ENCODE assay signal across 24 cellular contexts in the genomic region with DNA sequence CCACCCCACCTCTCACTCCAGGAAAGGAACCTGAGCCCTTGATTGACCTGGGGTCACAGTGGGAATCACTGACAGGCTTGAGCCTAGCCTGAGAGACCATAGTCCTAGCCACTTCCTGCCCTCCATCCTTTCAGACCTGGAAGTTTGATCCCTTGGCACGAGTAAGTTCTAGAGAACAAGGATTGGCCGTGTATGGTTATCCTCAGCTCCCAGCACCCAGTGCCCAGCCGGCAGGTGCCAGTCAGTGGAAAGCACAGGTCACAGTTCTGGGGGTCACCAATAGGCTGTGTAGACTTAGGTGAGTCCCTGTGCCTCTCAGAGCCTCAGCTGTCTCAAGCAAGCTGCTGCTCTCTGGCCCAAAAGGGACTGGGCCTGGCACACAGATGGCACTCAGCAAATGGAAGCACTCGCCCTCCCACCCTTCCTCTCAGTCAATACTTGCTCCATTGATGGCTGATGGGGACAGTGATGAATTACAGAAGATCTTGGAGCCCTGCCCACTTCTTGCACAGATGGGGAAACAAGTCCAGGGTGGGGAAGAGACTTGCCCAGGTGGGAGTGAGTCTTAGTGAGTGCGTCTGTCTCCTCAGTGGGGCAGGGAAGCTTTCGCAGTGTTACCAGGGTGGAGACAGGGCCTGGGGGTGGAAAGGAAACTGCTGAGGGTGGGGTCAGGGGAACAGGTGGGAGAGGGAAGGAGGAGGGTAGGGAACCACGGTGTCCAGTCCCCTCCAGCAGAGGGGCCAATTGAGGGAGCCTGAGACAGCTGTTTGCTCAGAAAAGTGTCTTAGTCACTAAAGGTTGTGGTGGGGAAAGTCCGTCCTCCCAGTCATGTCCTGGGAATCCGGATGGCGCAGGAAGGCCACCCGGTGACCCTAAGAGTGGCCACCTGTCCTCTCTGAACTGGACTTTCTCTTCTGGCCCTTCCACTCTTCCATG. TPM values are rescaled to one million over a fixed set of nuclear protein-coding genes. Genes with fewer than 3 reads are reported as not detected.
DNase-seq lines count a peak whose midpoint lies in the region; ATAC-seq, FAIRE-seq and TF ChIP-seq lines count a peak whose summit lies in the region.
"Had no signal": no experiment of that assay in that cellular context is flagged by ENCODE, and none has a peak within 500 bp of the region (broad histone marks: within the 10 kb centered on the region; RNA-seq: fewer than 3 reads in every experiment).

No MANE protein-coding gene starts in this region.

- no peak overlapping the region for H2BK20ac ChIP-seq in H1 (ENCODE audit: low read length)

- H3K23ac ChIP-seq in H1 (ENCODE audit: insufficient read length): no peak overlapping the region

- no peak for FAIRE-seq in H1 (lab: Jason Lieb, UNC)

- peak overlapping the region; percentile 23 for H3K4me3 Mint-ChIP-seq in progenitor cell of endocrine pancreas (ENCODE audit: low read depth)
- H3K4me3 Mint-ChIP-seq: effector memory CD8-positive, alpha-beta T cell had no signal

- H3K14ac ChIP-seq in H1 (ENCODE audit: insufficient read length): no peak overlapping the region

- H2AK5ac ChIP-seq in H1 (ENCODE audit: low read depth, low read length): 0 out of 2 replicates have a peak overlapping the region, but pooled peaks have one; percentile 1

- H3K9me2 ChIP-seq in Karpas-422 (replicated peaks; ENCODE audit: insufficient read depth, low read length): no peaks in the 10 kb centered on the region

- peaks cover 6% of the 10 kb centered on the region for H3K79me2 ChIP-seq in Karpas-422 (ENCODE audit: low read length)
- H3K79me2 ChIP-seq in H1 (ENCODE audit: control insufficient read depth in 1 of 2, insufficient read depth in 2 of 2, low read length in 2 of 2): no peaks in the 10 kb centered on the region

- H3K27ac ChIP-seq in Karpas-422 (ENCODE audit: low read length): peak overlapping the region; percentile 76; the same call in 1 of the 2 replicates
- no peak overlapping the region for H3K27ac ChIP-seq in H1 (ENCODE audit: low read depth, low read length)
- H3K27ac ChIP-seq: brain microvascular endothelial cell, colonic mucosa, Peyer's patch, right atrium auricular region, VCaP had no signal

- H3K36me3 Mint-ChIP-seq in progenitor cell of endocrine pancreas (ENCODE audit: insufficient read depth): peaks cover 21% of the 10 kb centered on the region

- H3K4me3 ChIP-seq in Karpas-422 (ENCODE audit: low read length) (no peak overlapping the region), H1 (ENCODE audit: extremely low read depth in 1 of 4, insufficient read depth in 2 of 4, low read depth in 3 of 4, low read length in 4 of 4) (no peak overlapping the region)
- H3K4me3 ChIP-seq: colonic mucosa, MG63, Peyer's patch, right atrium auricular region had no signal

- H3K36me3 ChIP-seq in Karpas-422 (ENCODE audit: insufficient read depth, low read length) (peaks cover 15% of the 10 kb centered on the region), H1 (ENCODE audit: control insufficient read depth in 2 of 4, insufficient read depth in 4 of 4, low read length in 3 of 4) (0 out of 8 replicates have a peak, but pooled peaks cover 0 to 2% (median 0%) of the 10 kb centered on the region in 4 experiments)
- H3K36me3 ChIP-seq: BE2C, brain microvascular endothelial cell, colonic mucosa, MG63, right atrium auricular region had no signal

- no peak overlapping the region for H4K5ac ChIP-seq in H1 (ENCODE audit: insufficient read length, low read depth, low read length)

- H3K27me3 ChIP-seq in Karpas-422 (ENCODE audit: low read length) (no peaks in the 10 kb centered on the region), H1 (replicated peaks in 1 of 4; ENCODE audit: control insufficient read depth in 3 of 4, extremely low read depth in 1 of 4, insufficient read depth in 3 of 4, low read length in 3 of 4) (peaks cover 0 to 35% (median 27%) of the 10 kb centered on the region in 4 experiments; a peak in 6 of 7 replicates)
- H3K27me3 ChIP-seq: colonic mucosa, MG63, Peyer's patch, right atrium auricular region had no signal

- no peak overlapping the region for H3K4ac ChIP-seq in H1 (replicated peaks; ENCODE audit: insufficient read length, low read depth, low read length)

- intact Hi-C loops in sciatic nerve (cut with DNase I): no loop called here

- TF ChIP-seq CTCF in H1 (IDR thresholded peaks at IDR 0.05; ENCODE audit: control extremely low read depth in 1 of 3, insufficient read depth in 1 of 3, low read depth in 1 of 3, low read length in 3 of 3) (no peak), progenitor cell of endocrine pancreas (IDR thresholded peaks at IDR 0.05; ENCODE audit: unreplicated experiment) (no peak)

- peak; percentile 74 for DNase-seq in NCI-H2171 treated with DMSO at 0.1 percent for 48 hours (lab: John Stamatoyannopoulos, UW)
- no peak for DNase-seq in NCI-H2171 (lab: John Stamatoyannopoulos, UW)
- DNase-seq in Karpas-422: no peak
- DNase-seq in H1 (ENCODE audit: low read depth in 1 of 2, low spot score in 2 of 2): no peak
- no peak for DNase-seq in progenitor cell of endocrine pancreas (ENCODE audit: low spot score, unreplicated experiment)
- no peak for DNase-seq in stimulated activated CD4-positive, alpha-beta T cell treated with anti-CD3 and anti-CD28 coated beads, Interleukin-2, amount 100 ng/mL, for 48 hours
- no peak for DNase-seq in sciatic nerve (ENCODE audit: low spot score)
- DNase-seq: BE2C; brain microvascular endothelial cell; colonic mucosa; COR-L47; effector memory CD8-positive, alpha-beta T cell; foreskin melanocyte; hippocampal formation; MG63; occipital lobe; Peyer's patch; stimulated activated CD4-positive, alpha-beta T cell treated with anti-CD3 and anti-CD28 coated beads, Interleukin-15, amount 100 ng/mL, for 24 hours; stimulated activated CD8-positive, alpha-beta memory T cell treated with anti-CD3 and anti-CD28 coated beads, Interleukin-4, amount 100 ng/mL, for 48 hours had no signal

- no peak for TF ChIP-seq EP300 in H1 (IDR thresholded peaks at IDR 0.05; ENCODE audit: borderline replicate concordance in 1 of 2, low read depth in 2 of 2, low read length in 2 of 2)

- no peaks in the 10 kb centered on the region for H4K20me1 ChIP-seq in Karpas-422 (ENCODE audit: insufficient read depth, low read depth, low read length)
- H4K20me1 ChIP-seq in H1 (replicated peaks in 1 of 2; ENCODE audit: control insufficient read depth in 1 of 2, insufficient read depth in 2 of 2, low read length in 2 of 2): peaks cover 2 to 7% of the 10 kb centered on the region in 2 experiments

- H2BK12ac ChIP-seq in H1 (ENCODE audit: low read depth, low read length): peak overlapping the region; percentile 43; the same call in 1 of the 2 replicates

- H2BK5ac ChIP-seq in H1 (ENCODE audit: low read depth, low read length): no peak overlapping the region

- no peaks in the 10 kb centered on the region for H3K79me1 ChIP-seq in H1 (ENCODE audit: low read depth, low read length)

- no peak for TF ChIP-seq POLR2A in H1 (IDR thresholded peaks at IDR 0.05; ENCODE audit: control extremely low read depth in 1 of 2, low read depth in 2 of 2, low read length in 2 of 2)

- H3K4me1 ChIP-seq in Karpas-422 (ENCODE audit: low read length): peaks cover 33% of the 10 kb centered on the region
- peaks cover 0 to 23% (median 17%) of the 10 kb centered on the region in 4 experiments; a peak in 6 of 7 replicates for H3K4me1 ChIP-seq in H1 (replicated peaks in 1 of 4; ENCODE audit: control insufficient read depth in 3 of 4, insufficient read depth in 4 of 4, low read length in 3 of 4)
- H3K4me1 ChIP-seq: BE2C had no signal

- POLR2A ChIA-PET in H1 (lab: Charles Lee; ENCODE audit: partially characterized antibody): interaction anchor here (0.7 to 3.9 kb wide), 6 partner anchors 8 to 174 kb away, joined by 3 to 22 read pairs (median 3); no protein-coding TSS in a partner anchor

- ATAC-seq in GM18870 (IDR thresholded peaks at IDR 0.05; ENCODE audit: unreplicated experiment) (no peak), sciatic nerve (no peak)
- ATAC-seq: effector memory CD8-positive, alpha-beta T cell; esophagus mucosa had no signal

- H3K9me3 ChIP-seq in Karpas-422 (ENCODE audit: low read length) (no peaks in the 10 kb centered on the region; the same call in 1 of the 2 replicates), H1 (ENCODE audit: insufficient read depth in 2 of 2, low read depth in 1 of 2, low read length in 1 of 2) (peaks cover 5% of the 10 kb centered on the region in 2 experiments; a peak in 2 of 4 replicates)
- H3K9me3 ChIP-seq: BE2C, colonic mucosa, Peyer's patch had no signal

- H3K9ac ChIP-seq in Karpas-422 (ENCODE audit: low read length) (no peak overlapping the region), H1 (replicated peaks in 1 of 4; ENCODE audit: extremely low read depth in 1 of 4, low read depth in 3 of 4, low read length in 3 of 4) (no peak overlapping the region)

- no peak overlapping the region for H3K18ac ChIP-seq in H1 (ENCODE audit: extremely low read depth, low read length)

- no peak overlapping the region for H2AFZ ChIP-seq in Karpas-422 (ENCODE audit: low read length)
- H2AFZ ChIP-seq in H1 (ENCODE audit: low read length): no peak overlapping the region

- no peak for TF ChIP-seq RAD21 in H1 (IDR thresholded peaks at IDR 0.05 in 1 of 2, conservative IDR thresholded peaks at IDR 0.05 in 1 of 2; ENCODE audit: low read depth in 2 of 2, low read length in 2 of 2)

- no peak overlapping the region for H3K27ac Mint-ChIP-seq in progenitor cell of endocrine pancreas
- H3K27ac Mint-ChIP-seq: effector memory CD8-positive, alpha-beta T cell had no signal

- 80% methylated on average over 11 of the region's 11 CpGs; no CpG with 5 or more reads in 1 of the 2 experiments for WGBS in H1 (ENCODE audit: extremely low coverage in 1 of 2, insufficient coverage in 1 of 2, insufficient read length in 1 of 2, insufficient replicate concordance in 2 of 2, low coverage in 1 of 2, low lambda C conversion rate in 2 of 2, missing lambda C conversion rate in 1 of 2), 2 experiments

- H3K23me2 ChIP-seq in H1 (ENCODE audit: low read depth, low read length): peaks cover 21% of the 10 kb centered on the region; the same call in 1 of the 2 replicates

- H4K91ac ChIP-seq in H1 (replicated peaks; ENCODE audit: insufficient read length, low read length): no peak overlapping the region

- no peak overlapping the region for H2BK120ac ChIP-seq in H1 (replicated peaks; ENCODE audit: low read depth, low read length)

- H3K4me2 ChIP-seq in Karpas-422 (ENCODE audit: low read depth, low read length, poor library complexity, severe bottlenecking) (no peak overlapping the region), H1 (ENCODE audit: insufficient read depth in 1 of 2, low read depth in 2 of 2, low read length in 2 of 2) (no peak overlapping the region)

- H3K27me3 Mint-ChIP-seq in progenitor cell of endocrine pancreas: peaks cover 41% of the 10 kb centered on the region

- no peak overlapping the region for H2BK15ac ChIP-seq in H1 (ENCODE audit: low read length)

- H3K4me1 Mint-ChIP-seq in progenitor cell of endocrine pancreas (ENCODE audit: low read depth): peaks cover 12% of the 10 kb centered on the region

- H3K9me3 Mint-ChIP-seq in progenitor cell of endocrine pancreas (ENCODE audit: low read depth): peaks cover 3% of the 10 kb centered on the region
- H3K9me3 Mint-ChIP-seq: effector memory CD8-positive, alpha-beta T cell had no signal

- CTCF ChIA-PET in H1 (lab: Charles Lee; ENCODE audit: partially characterized antibody): interaction anchor here (0.5 to 14.3 kb wide), 15 partner anchors 7 to 179 kb away, joined by 3 to 325 read pairs (median 4); no protein-coding TSS in a partner anchor

- no peak overlapping the region for H3K56ac ChIP-seq in H1 (replicated peaks; ENCODE audit: insufficient read length, low read depth, low read length)

- no peak overlapping the region for H4K8ac ChIP-seq in H1 (ENCODE audit: extremely low read depth, insufficient read depth, low read length)

RNA-seq across cellular contexts. Expression of a gene that starts 2.6 kb away (rescaled TPM):
- 2.3 and 3.2 TPM in 2 replicates for total RNA-seq in Karpas-422 (2014; rRNA removed; shearing (Covaris generic); ENCODE audit: low replicate concordance)
- 3.5 and 3.9 TPM in 2 replicates for total RNA-seq in H1 (2021; fragmentation: NEBNext Ultra II Directional; extraction: Animal tissue kit (Norgen Biotek cat#: 25700))
- 2.2 and 4.0 TPM in 2 replicates for polyA plus RNA-seq in H1 (2011; rRNA removed)
- 1.9 TPM for polyA plus RNA-seq in H1 (2011; cell fraction: cytosol; rRNA removed)
- 7.6 TPM for polyA plus RNA-seq in H1 (2011; cell fraction: nucleus; rRNA removed)
- polyA plus RNA-seq in H1 (2012, experiment 1 of 2): 3.0 to 5.7 TPM (median 4.7 TPM) in 4 replicates
- polyA plus RNA-seq in H1 (2012, experiment 2 of 2): 3.1 TPM
- 2.7 TPM for polyA plus RNA-seq in H1 (2013, experiment 1 of 2)
- polyA plus RNA-seq in H1 (2013, experiment 2 of 2): 2.5 TPM
- 1.2 and 1.3 TPM in 2 replicates for polyA minus RNA-seq in H1 (2011; rRNA and poly(A)+ RNA removed)
- 2.1 TPM for polyA minus RNA-seq in H1 (2011; cell fraction: cytosol; rRNA and poly(A)+ RNA removed)
- polyA minus RNA-seq in H1 (2011; cell fraction: nucleus; rRNA and poly(A)+ RNA removed): 2.5 TPM
- total RNA-seq in progenitor cell of endocrine pancreas (0.67 and 0.73 TPM in 2 replicates), sciatic nerve (2.3 TPM)
- total RNA-seq: H4 had no signal
